Comparison of ENCODE assay signal across 9 cellular contexts in the genomic region with DNA sequence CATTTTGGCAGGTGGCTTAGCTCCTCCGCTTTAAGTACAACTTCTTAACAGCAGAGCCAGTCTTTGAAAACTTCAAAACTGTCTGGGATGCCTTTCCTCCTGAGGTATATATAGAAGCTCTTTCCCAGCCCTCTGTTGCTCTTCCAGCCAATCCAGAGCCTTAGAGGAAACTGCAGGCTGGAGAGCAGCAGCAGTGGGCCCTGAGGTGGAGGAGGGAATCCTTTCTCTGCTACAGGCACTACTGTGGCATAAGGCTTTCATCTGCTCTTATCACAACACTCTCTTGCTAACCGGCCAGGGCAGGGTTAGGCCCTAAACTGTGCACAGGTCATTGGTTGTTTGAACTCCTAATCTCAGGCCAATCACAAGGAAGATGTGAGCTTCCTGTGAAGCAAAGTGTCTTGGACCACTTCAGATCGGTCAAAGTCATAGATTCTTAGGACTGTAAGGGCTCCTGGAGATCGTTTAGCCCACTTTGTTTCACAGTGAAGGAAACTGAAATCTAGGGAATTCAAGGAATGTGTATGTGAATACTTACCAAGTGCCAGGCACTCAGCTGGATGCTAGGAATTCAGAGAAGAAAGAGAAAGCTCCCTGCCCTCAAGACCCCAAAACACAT. TPM values are rescaled to one million over a fixed set of nuclear protein-coding genes. Genes with fewer than 3 reads are reported as not detected.
DNase-seq lines count a peak whose midpoint lies in the region; ATAC-seq and TF ChIP-seq lines count a peak whose summit lies in the region.
"Had no signal": no experiment of that assay in that cellular context is flagged by ENCODE, and none has a peak within 500 bp of the region (broad histone marks: within the 10 kb centered on the region; RNA-seq: fewer than 3 reads in every experiment).

A gene with protein sequence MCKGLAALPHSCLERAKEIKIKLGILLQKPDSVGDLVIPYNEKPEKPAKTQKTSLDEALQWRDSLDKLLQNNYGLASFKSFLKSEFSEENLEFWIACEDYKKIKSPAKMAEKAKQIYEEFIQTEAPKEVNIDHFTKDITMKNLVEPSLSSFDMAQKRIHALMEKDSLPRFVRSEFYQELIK (minus strand): TSS at position 84 of the 619 bp plus-strand sequence. CDS start 81 bp downstream, at position 3.

- intact Hi-C loops in left ventricle myocardium inferior (cut with micrococcal nuclease), result no loop called here

- H3K27me3 ChIP-seq in left ventricle myocardium inferior (ENCODE audit: low read depth) (no peaks in the 10 kb centered on the region), osteoblast (ENCODE audit: insufficient read depth, low read length) (no peaks in the 10 kb centered on the region)

- H3K4me1 ChIP-seq in left ventricle myocardium inferior (peaks cover 6% of the 10 kb centered on the region), osteoblast (ENCODE audit: insufficient read depth, low read length) (peaks cover 15% of the 10 kb centered on the region)

- ATAC-seq in GM19324 (IDR thresholded peaks at IDR 0.05; ENCODE audit: low FRiP score, unreplicated experiment) (no peak), GM18909 (IDR thresholded peaks at IDR 0.05; ENCODE audit: poor library complexity, unreplicated experiment) (no peak), GM21786 (IDR thresholded peaks at IDR 0.05; ENCODE audit: unreplicated experiment) (no peak)
- ATAC-seq: activated T-cell treated with anti-CD3 and anti-CD28 coated beads, Interleukin-2, amount 50 U/mL, for 72 hours had no signal

- no peak for TF ChIP-seq CTCF in left ventricle myocardium inferior (IDR thresholded peaks at IDR 0.05; ENCODE audit: borderline replicate concordance)
- TF ChIP-seq CTCF in osteoblast (IDR thresholded peaks at IDR 0.05; ENCODE audit: extremely low read depth, low read depth, low read length), result no peak

- H2AFZ ChIP-seq in osteoblast (ENCODE audit: low read length), result peak within 1 kb of the TSS; percentile 56

- DNase-seq in ACHN (peak; percentile 71), amniotic epithelial cell (ENCODE audit: low read depth) (peak; percentile 43), left ventricle myocardium inferior (no peak), osteoblast (ENCODE audit: insufficient read length, low spot score, missing footprints) (peak; percentile 42), NCI-H2107 treated with DMSO at 0.1 percent for 48 hours (lab: John Stamatoyannopoulos, UW; ENCODE audit: unreplicated experiment) (no peak)
- DNase-seq: activated T-cell treated with anti-CD3 and anti-CD28 coated beads, Interleukin-2, amount 50 U/mL, for 72 hours had no signal

- H3K27ac ChIP-seq in left ventricle myocardium inferior (replicated peaks) (peak within 1 kb of the TSS; percentile 46), osteoblast (ENCODE audit: low read depth, low read length) (no peak within 1 kb of the TSS)

- no peaks in the 10 kb centered on the region for H3K79me2 ChIP-seq in osteoblast (ENCODE audit: insufficient read depth, low read length)

- H4K20me1 ChIP-seq in osteoblast (ENCODE audit: insufficient read depth, low read length), result no peaks in the 10 kb centered on the region

- in situ Hi-C loops in ACHN (cut with HindIII; ENCODE audit: low pct_ligation_motif_present, low pct_unique_long_range_greater_than_20kb, low sequenced_read_pairs), result no loop called here

- H3K36me3 ChIP-seq in left ventricle myocardium inferior (no peaks in the 10 kb centered on the region), osteoblast (ENCODE audit: insufficient read depth, low read length) (no peaks in the 10 kb centered on the region)

- H3K9me3 ChIP-seq in left ventricle myocardium inferior (replicated peaks), result no peaks in the 10 kb centered on the region
- no peaks in the 10 kb centered on the region for H3K9me3 ChIP-seq in osteoblast (ENCODE audit: low read depth, low read length)

- peak within 1 kb of the TSS; percentile 38 for H3K4me2 ChIP-seq in osteoblast (ENCODE audit: insufficient read depth, low read length)

- H3K4me3 ChIP-seq in left ventricle myocardium inferior, result peak within 1 kb of the TSS; percentile 57
- no peak within 1 kb of the TSS for H3K4me3 ChIP-seq in osteoblast (ENCODE audit: insufficient read depth, low read length)

RNA-seq across cellular contexts. Expression of the gene that starts here (rescaled TPM):
- total RNA-seq in left ventricle myocardium inferior, result 256 TPM
- 1.8 and 2.1 TPM in 2 replicates for total RNA-seq in osteoblast

Comparison
In these comparisons a context has a peak if more than half of its experiments do, and no peak if none do; other contexts are left out.
1. RNA of the gene that starts here (total RNA-seq): 256 TPM in left ventricle myocardium inferior (single experiment); 1.8 to 2.1 TPM in osteoblast; every median in the first group is over 10 times any median in the second.
2. DNase-seq: peak in ACHN (single experiment), amniotic epithelial cell (single experiment) and osteoblast (single experiment); none in left ventricle myocardium inferior (single experiment) and NCI-H2107 treated with DMSO at 0.1 percent for 48 hours (single experiment).